In genomic region chr7:69508736-69509135, GRCh38 we compare ENCODE assay signal across 26 cellular contexts.
DNase-seq lines count a peak whose midpoint lies in the region; ATAC-seq, FAIRE-seq and TF ChIP-seq lines count a peak whose summit lies in the region.
"Had no signal": no experiment of that assay in that cellular context is flagged by ENCODE, and none has a peak within 500 bp of the region (broad histone marks: within the 10 kb centered on the region; RNA-seq: fewer than 3 reads in every experiment).

No MANE protein-coding gene starts in this region.

- POLR2A ChIA-PET in CD8-positive, alpha-beta T cell (lab: Charles Lee) = no interaction called here

- TF ChIP-seq CTCF in coronary artery (IDR thresholded peaks at IDR 0.05) (no peak), endodermal cell (conservative IDR thresholded peaks at IDR 0.05) (no peak)
- no peak for TF ChIP-seq CTCF in CD8-positive, alpha-beta T cell (IDR thresholded peaks at IDR 0.05)

- peaks cover 4% of the 10 kb centered on the region for H3K4me1 ChIP-seq in endodermal cell (ENCODE audit: control insufficient read depth, insufficient read depth, low read length)
- H3K4me1 ChIP-seq in CD8-positive, alpha-beta T cell (ENCODE audit: insufficient read depth, low read length) = no peaks in the 10 kb centered on the region
- H3K4me1 ChIP-seq: A549 had no signal

- intact Hi-C loops in CD8-positive, alpha-beta T cell (cut with DNase I, micrococcal nuclease) = no loop called here

- H3K27ac ChIP-seq in coronary artery (no peak overlapping the region), endodermal cell (ENCODE audit: low read depth, low read length) (no peak overlapping the region)
- no peak overlapping the region for H3K27ac ChIP-seq in CD8-positive, alpha-beta T cell (ENCODE audit: low read depth, low read length)
- H3K27ac ChIP-seq: 22Rv1; A549; BLaER1 treated with 17β-estradiol and CSF1 and Interleukin-3, amounts not matched to agents 10 nM and 100 nM; C4-2B had no signal

- H3K4me1 Mint-ChIP-seq in endodermal cell = peaks cover 11% of the 10 kb centered on the region
- H3K4me1 Mint-ChIP-seq in CD8-positive, alpha-beta T cell (ENCODE audit: low read depth) = no peaks in the 10 kb centered on the region
- H3K4me1 Mint-ChIP-seq: B cell; CD8-positive, alpha-beta memory T cell had no signal

- no peaks in the 10 kb centered on the region for H3K36me3 Mint-ChIP-seq in endodermal cell (ENCODE audit: low read depth)
- H3K36me3 Mint-ChIP-seq in CD8-positive, alpha-beta T cell = no peaks in the 10 kb centered on the region
- H3K36me3 Mint-ChIP-seq: CD8-positive, alpha-beta memory T cell had no signal

- H3K9me3 Mint-ChIP-seq in endodermal cell = peaks cover 2% of the 10 kb centered on the region
- H3K9me3 Mint-ChIP-seq in CD8-positive, alpha-beta T cell = peaks cover 3% of the 10 kb centered on the region

- H3K9me3 ChIP-seq in endodermal cell (ENCODE audit: control insufficient read depth, low read length) = no peaks in the 10 kb centered on the region
- no peaks in the 10 kb centered on the region for H3K9me3 ChIP-seq in CD8-positive, alpha-beta T cell (ENCODE audit: low read length)
- H3K9me3 ChIP-seq: A549; BLaER1 treated with 17β-estradiol and CSF1 and Interleukin-3, amounts not matched to agents 10 nM and 100 nM had no signal

- CTCF ChIA-PET in CD8-positive, alpha-beta T cell (lab: Charles Lee) = no interaction called here

- no peak for ATAC-seq in CD8-positive, alpha-beta T cell
- ATAC-seq: A549, GM12878 had no signal

- H3K4me3 ChIP-seq in coronary artery = no peak overlapping the region
- no peak overlapping the region for H3K4me3 ChIP-seq in endodermal cell (ENCODE audit: low read length)
- H3K4me3 ChIP-seq in CD8-positive, alpha-beta T cell (ENCODE audit: low read depth, low read length) = no peak overlapping the region
- H3K4me3 ChIP-seq: A549; BLaER1 treated with 17β-estradiol and CSF1 and Interleukin-3, amounts not matched to agents 10 nM and 100 nM; GM12878 had no signal

- no peak overlapping the region for H3K4me3 Mint-ChIP-seq in endodermal cell
- no peak overlapping the region for H3K4me3 Mint-ChIP-seq in CD8-positive, alpha-beta T cell
- H3K4me3 Mint-ChIP-seq: B cell; CD4-positive, alpha-beta T cell; CD8-positive, alpha-beta memory T cell had no signal

- no peak for FAIRE-seq in urothelium cell line (lab: Jason Lieb, UNC)
- FAIRE-seq: A549, GM12878, GM12892, GM18507, GM19239 had no signal

- H3K27me3 Mint-ChIP-seq in endodermal cell (ENCODE audit: insufficient read depth) = no peaks in the 10 kb centered on the region
- H3K27me3 Mint-ChIP-seq in CD8-positive, alpha-beta T cell (ENCODE audit: low read depth) = peaks cover under 1% of the 10 kb centered on the region
- H3K27me3 Mint-ChIP-seq: B cell; CD4-positive, alpha-beta T cell had no signal

- no peaks in the 10 kb centered on the region for H3K27me3 ChIP-seq in endodermal cell (ENCODE audit: control insufficient read depth, insufficient read depth, low read length, poor library complexity, severe bottlenecking)
- H3K27me3 ChIP-seq in CD8-positive, alpha-beta T cell (ENCODE audit: insufficient read depth, low read length) = no peaks in the 10 kb centered on the region
- H3K27me3 ChIP-seq: BLaER1 treated with 17β-estradiol and CSF1 and Interleukin-3, amounts not matched to agents 10 nM and 100 nM had no signal

- H3K27ac Mint-ChIP-seq in endodermal cell = no peak overlapping the region
- H3K27ac Mint-ChIP-seq in CD8-positive, alpha-beta T cell = no peak overlapping the region
- H3K27ac Mint-ChIP-seq: B cell; CD4-positive, alpha-beta T cell; CD8-positive, alpha-beta memory T cell had no signal

- no peaks in the 10 kb centered on the region for H3K36me3 ChIP-seq in endodermal cell (ENCODE audit: control insufficient read depth, insufficient read depth, low read length)
- no peaks in the 10 kb centered on the region for H3K36me3 ChIP-seq in CD8-positive, alpha-beta T cell (ENCODE audit: insufficient read depth, low read length)
- H3K36me3 ChIP-seq: BLaER1 treated with 17β-estradiol and CSF1 and Interleukin-3, amounts not matched to agents 10 nM and 100 nM had no signal

- no peak overlapping the region for H3K9ac ChIP-seq in endodermal cell (ENCODE audit: extremely low read depth, low read length, poor library complexity, severe bottlenecking)
- H3K9ac ChIP-seq: BLaER1 treated with 17β-estradiol and CSF1 and Interleukin-3, amounts not matched to agents 10 nM and 100 nM had no signal

- 90% methylated on average over 2 of the region's 2 CpGs; no CpG with 5 or more reads in 1 of the 2 experiments for WGBS in endodermal cell (ENCODE audit: insufficient coverage in 1 of 2, insufficient read length in 1 of 2), 2 experiments

- peak; percentile 2 for DNase-seq in NCI-H2029 treated with DMSO at 0.1 percent for 48 hours (lab: John Stamatoyannopoulos, UW)
- no peak for DNase-seq in NCI-H2029 (lab: John Stamatoyannopoulos, UW)
- DNase-seq in coronary artery (ENCODE audit: low spot score) = peak; percentile 1
- peak; percentile 4 for DNase-seq in endodermal cell
- DNase-seq in CD8-positive, alpha-beta T cell = no peak
- no peak for DNase-seq in urothelium cell line (ENCODE audit: low spot score)
- DNase-seq: AML-193; CD4-positive, alpha-beta T cell; CD8-positive, alpha-beta memory T cell; COR-L47; DMS 273 treated with DMSO at 0.1 percent for 48 hours; DMS153; DMS53; DMS79; DND-41; EL; GDM1 had no signal

Comparison
In these comparisons a context has a peak if more than half of its experiments do, and no peak if none do; other contexts are left out.
1. DNase-seq: peak in NCI-H2029 treated with DMSO at 0.1 percent for 48 hours (single experiment), coronary artery (single experiment) and endodermal cell (single experiment); none in NCI-H2029 (single experiment), CD8-positive, alpha-beta T cell (0 of 7) and urothelium cell line (single experiment).